In genomic region chr5:131389096-131389868, GRCh38 we compare ENCODE assay signal across 14 cellular contexts.
DNase-seq lines count a peak whose midpoint lies in the region; ATAC-seq, FAIRE-seq and TF ChIP-seq lines count a peak whose summit lies in the region.
"Had no signal": no experiment of that assay in that cellular context is flagged by ENCODE, and none has a peak within 500 bp of the region (broad histone marks: within the 10 kb centered on the region; RNA-seq: fewer than 3 reads in every experiment).

No MANE protein-coding gene starts in this region.

- peak overlapping the region; percentile 71 to 97 (median 89) for H3K27ac Mint-ChIP-seq in CD8-positive, alpha-beta memory T cell
- H3K27ac Mint-ChIP-seq in endothelial cell (ENCODE audit: unreplicated experiment) (peak overlapping the region; percentile 36), neural progenitor cell (no peak overlapping the region)

- peaks cover 0 to 94% (median 29%) of the 10 kb centered on the region in 3 donors for H3K36me3 Mint-ChIP-seq in CD8-positive, alpha-beta memory T cell
- H3K36me3 Mint-ChIP-seq in endothelial cell (ENCODE audit: low read depth, unreplicated experiment) (peaks cover 6% of the 10 kb centered on the region), neural progenitor cell (peaks cover 28% of the 10 kb centered on the region)

- TF ChIP-seq CTCF in endothelial cell (IDR thresholded peaks at IDR 0.05; ENCODE audit: unreplicated experiment) (no peak), neural progenitor cell (IDR thresholded peaks at IDR 0.05) (no peak), esophagus muscularis mucosa (IDR thresholded peaks at IDR 0.05) (no peak)

- no peaks in the 10 kb centered on the region for H3K27me3 ChIP-seq in CD8-positive, alpha-beta memory T cell (ENCODE audit: insufficient read depth, low read length, poor library complexity, severe bottlenecking)
- no peaks in the 10 kb centered on the region for H3K27me3 ChIP-seq in neural progenitor cell
- no peaks in the 10 kb centered on the region for H3K27me3 ChIP-seq in esophagus muscularis mucosa

- no peaks in the 10 kb centered on the region for H3K27me3 Mint-ChIP-seq in CD8-positive, alpha-beta memory T cell
- H3K27me3 Mint-ChIP-seq in endothelial cell (ENCODE audit: unreplicated experiment) (no peaks in the 10 kb centered on the region), neural progenitor cell (ENCODE audit: insufficient read depth, low read depth) (no peaks in the 10 kb centered on the region)

- no peaks in the 10 kb centered on the region for H3F3A ChIP-seq in neural progenitor cell (ENCODE audit: low read depth)

- ATAC-seq in GM18858 (IDR thresholded peaks at IDR 0.05; ENCODE audit: unreplicated experiment) = peak; percentile 41
- no peak for ATAC-seq in GM18873 (IDR thresholded peaks at IDR 0.05; ENCODE audit: low FRiP score, unreplicated experiment)
- no peak for ATAC-seq in HG02623 (IDR thresholded peaks at IDR 0.05; ENCODE audit: unreplicated experiment)

- no peaks in the 10 kb centered on the region for H3K9me3 ChIP-seq in CD8-positive, alpha-beta memory T cell (ENCODE audit: low read length)
- H3K9me3 ChIP-seq in neural progenitor cell (ENCODE audit: low read depth) (no peaks in the 10 kb centered on the region), esophagus muscularis mucosa (no peaks in the 10 kb centered on the region)

- no peak overlapping the region for H3K4me2 ChIP-seq in neural progenitor cell

- no peaks in the 10 kb centered on the region for H3K9me3 Mint-ChIP-seq in CD8-positive, alpha-beta memory T cell
- H3K9me3 Mint-ChIP-seq in endothelial cell (ENCODE audit: unreplicated experiment) (no peaks in the 10 kb centered on the region), neural progenitor cell (no peaks in the 10 kb centered on the region)

- no peak overlapping the region for H3K4me3 ChIP-seq in CD8-positive, alpha-beta memory T cell (ENCODE audit: low read length)
- H3K4me3 ChIP-seq in neural progenitor cell (no peak overlapping the region), esophagus muscularis mucosa (no peak overlapping the region)

- TF ChIP-seq EP300 in esophagus muscularis mucosa (IDR thresholded peaks at IDR 0.05) = no peak

- POLR2A ChIA-PET in CD8-positive, alpha-beta memory T cell (lab: Charles Lee) = interaction anchor here (0.6 to 1.0 kb wide), 2 partner anchors 104 to 227 kb away, joined by 3 to 4 read pairs; no protein-coding TSS in a partner anchor

- peak; percentile 26 for FAIRE-seq in HTR-8/SVneo (lab: Jason Lieb, UNC)
- FAIRE-seq: D721Med had no signal

- H3K4me1 ChIP-seq in CD8-positive, alpha-beta memory T cell (ENCODE audit: insufficient read depth, low read length) = peaks cover 44% of the 10 kb centered on the region
- H3K4me1 ChIP-seq in neural progenitor cell = no peaks in the 10 kb centered on the region
- H3K4me1 ChIP-seq in esophagus muscularis mucosa = peaks cover 0 to 29% (median 21%) of the 10 kb centered on the region in 4 donors

- intact Hi-C loops in esophagus muscularis mucosa (cut with DNase I) = no loop called here

- no peak for DNase-seq in CD8-positive, alpha-beta memory T cell
- no peak for DNase-seq in HTR-8/SVneo (ENCODE audit: insufficient read length, low spot score)
- DNase-seq in endothelial cell (ENCODE audit: low spot score) = no peak
- no peak for DNase-seq in neural progenitor cell (ENCODE audit: low spot score)
- no peak for DNase-seq in esophagus muscularis mucosa (ENCODE audit: extremely low spot score)
- DNase-seq: activated CD8-positive, alpha-beta memory T cell treated with anti-CD3 and anti-CD28 coated beads, Interleukin-2, amount 50 U/mL, for 4 hours; cerebellar nuclear complex; islet precursor cell; NCI-H1694 treated with DMSO at 0.1 percent for 48 hours; SW 1271 had no signal

- H3K4me3 Mint-ChIP-seq in CD8-positive, alpha-beta memory T cell = peak overlapping the region in 2 of 7 donors; percentile 19 to 59
- no peak overlapping the region for H3K4me3 Mint-ChIP-seq in endothelial cell (ENCODE audit: unreplicated experiment)
- H3K4me3 Mint-ChIP-seq in neural progenitor cell = no peak overlapping the region

- 93% methylated on average over 4 of the region's 4 CpGs for WGBS in esophagus muscularis mucosa

- no peak for TF ChIP-seq POLR2A in esophagus muscularis mucosa (IDR thresholded peaks at IDR 0.05; ENCODE audit: low read depth)

- peaks cover 74 to 99% (median 88%) of the 10 kb centered on the region in 3 donors for H3K4me1 Mint-ChIP-seq in CD8-positive, alpha-beta memory T cell
- H3K4me1 Mint-ChIP-seq in endothelial cell (ENCODE audit: unreplicated experiment) (peaks cover 41% of the 10 kb centered on the region), neural progenitor cell (peaks cover 7% of the 10 kb centered on the region)

- H3K9ac ChIP-seq in neural progenitor cell = no peak overlapping the region

- no peak overlapping the region for H2AFZ ChIP-seq in neural progenitor cell (replicated peaks)

- H3K27ac ChIP-seq in CD8-positive, alpha-beta memory T cell (ENCODE audit: low read depth, low read length) = no peak overlapping the region
- H3K27ac ChIP-seq in neural progenitor cell (no peak overlapping the region), esophagus muscularis mucosa (replicated peaks in 1 of 4) (no peak overlapping the region)

- peaks cover 26% of the 10 kb centered on the region for H3K36me3 ChIP-seq in CD8-positive, alpha-beta memory T cell (ENCODE audit: insufficient read depth, low read length)
- H3K36me3 ChIP-seq in neural progenitor cell (no peaks in the 10 kb centered on the region), esophagus muscularis mucosa (peaks cover 0 to 35% (median 13%) of the 10 kb centered on the region in 4 donors)

- H3K79me2 ChIP-seq in neural progenitor cell (ENCODE audit: low read depth) = peaks cover under 1% of the 10 kb centered on the region

- H4K20me1 ChIP-seq in neural progenitor cell (ENCODE audit: low read depth) = no peaks in the 10 kb centered on the region

- CTCF ChIA-PET in CD8-positive, alpha-beta memory T cell (lab: Charles Lee) = no interaction called here
